8 cellular contexts compared by ENCODE assay signal in the genomic region with DNA sequence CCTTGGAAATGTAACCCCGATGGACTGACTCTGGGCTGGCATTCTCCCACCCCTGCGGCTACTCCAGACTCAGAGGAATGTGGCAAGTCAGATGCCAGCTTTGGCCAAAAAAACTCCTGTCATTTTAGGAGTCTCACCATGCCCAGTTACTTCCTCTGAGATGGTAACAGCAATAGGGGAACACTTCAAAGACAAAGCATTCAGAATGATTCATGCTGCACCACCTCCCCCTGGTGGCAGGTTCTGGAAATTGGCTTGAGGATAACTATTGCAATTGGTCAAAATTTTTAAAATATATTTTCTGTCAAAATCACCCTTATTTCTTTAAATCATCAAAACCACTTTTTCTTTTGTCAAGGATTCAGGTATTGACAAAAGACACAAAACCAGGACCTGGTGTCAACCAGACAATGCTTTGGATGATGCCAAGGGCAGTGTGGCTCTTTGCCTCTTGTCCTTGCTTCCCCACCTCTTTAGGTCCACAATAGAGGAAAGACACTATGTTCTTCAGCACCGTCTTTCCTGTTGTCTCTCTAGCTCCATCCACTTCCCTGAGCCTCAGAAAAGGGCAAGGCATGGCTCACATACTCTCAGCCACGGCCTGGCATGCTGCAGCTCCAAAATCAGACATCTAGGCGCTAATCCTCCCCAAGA. TPM values are rescaled to one million over a fixed set of nuclear protein-coding genes. Genes with fewer than 3 reads are reported as not detected.
DNase-seq lines count a peak whose midpoint lies in the region; ATAC-seq, FAIRE-seq and TF ChIP-seq lines count a peak whose summit lies in the region.

No MANE protein-coding gene starts in this region.

- peaks cover 61% of the 10 kb centered on the region for H3K36me3 Mint-ChIP-seq in MCF 10A (ENCODE audit: insufficient read depth, unreplicated experiment)

- CTCF ChIA-PET in MCF 10A (lab: Yijun Ruan, JAX), result interaction anchor here (0.6 to 14.3 kb wide), 44 partner anchors 9 to 1483 kb away, joined by 3 to 271 read pairs (median 4); partner anchors contain the start of genes C1orf122, GNL2, MEAF6 and SNIP1

- no peaks in the 10 kb centered on the region for H3K9me3 ChIP-seq in WERI-Rb-1 (ENCODE audit: severe bottlenecking)

- no peak overlapping the region for H3K27ac ChIP-seq in WERI-Rb-1

- no TSS peak for BruUV-seq in MCF 10A (replicated peaks; lab: Mats Ljungman, UMichigan)

- H3K4me3 Mint-ChIP-seq in MCF 10A (ENCODE audit: unreplicated experiment), result no peak overlapping the region

- POLR2A ChIA-PET in MCF 10A (lab: Yijun Ruan, JAX), result interaction anchor here (0.6 to 1.3 kb wide), 8 partner anchors 8 to 595 kb away, joined by 3 to 4 read pairs (median 3); a partner anchor contains a TSS

- no peaks in the 10 kb centered on the region for H3K9me3 Mint-ChIP-seq in MCF 10A (ENCODE audit: unreplicated experiment)

- peak; percentile 36 for DNase-seq in A172 (ENCODE audit: low spot score)
- peak; percentile 23 for DNase-seq in NCI-H2171 (lab: John Stamatoyannopoulos, UW)
- DNase-seq in WERI-Rb-1, result peak; percentile 67
- DNase-seq in MCF 10A (ENCODE audit: unreplicated experiment), result peak; percentile 76
- DNase-seq in stimulated activated CD4-positive, alpha-beta T cell treated with anti-CD3 and anti-CD28 coated beads, Interleukin-1b, Interleukin-23, amount 100 ng/mL, for 24 hours (ENCODE audit: low read depth in 4 of 4, low spot score in 1 of 4), result peak; percentile 59 to 69 (median 59)

- no peak overlapping the region for H3K27ac Mint-ChIP-seq in MCF 10A (ENCODE audit: low read depth, unreplicated experiment)

- ATAC-seq in GM18520 (IDR thresholded peaks at IDR 0.05; ENCODE audit: unreplicated experiment) (peak; percentile 43), HG03135 (IDR thresholded peaks at IDR 0.05; ENCODE audit: unreplicated experiment) (no peak)

- H3K27me3 Mint-ChIP-seq in MCF 10A (ENCODE audit: insufficient read depth, unreplicated experiment), result no peaks in the 10 kb centered on the region

- intact Hi-C loops in MCF 10A (cut with micrococcal nuclease), result loop anchor here (1.0 to 10.0 kb wide), 6 partner anchors 79 to 1166 kb away; no protein-coding TSS in a partner anchor

- H3K4me3 ChIP-seq in WERI-Rb-1 (ENCODE audit: low read depth, low read length), result no peak overlapping the region

- peak; percentile 94 for FAIRE-seq in islet of Langerhans (lab: Jason Lieb, UNC)

- TF ChIP-seq CTCF in WERI-Rb-1 (IDR thresholded peaks at IDR 0.05; ENCODE audit: low read depth, low read length), result peak; percentile 62
- peak; percentile 91 for TF ChIP-seq CTCF in MCF 10A (IDR thresholded peaks at IDR 0.05; ENCODE audit: unreplicated experiment)

- no peaks in the 10 kb centered on the region for H3K27me3 ChIP-seq in WERI-Rb-1 (ENCODE audit: insufficient read depth, low read depth, severe bottlenecking)

- H3K36me3 ChIP-seq in WERI-Rb-1, result peaks cover 56% of the 10 kb centered on the region

- peaks cover 11% of the 10 kb centered on the region for H3K4me1 Mint-ChIP-seq in MCF 10A (ENCODE audit: insufficient read depth, unreplicated experiment)

RNA-seq across cellular contexts. Expression of gene CDCA8, which starts 9.9 kb away (rescaled TPM):
- 16.0 and 22.5 TPM in 2 replicates for total RNA-seq in A172 (2014; rRNA removed; shearing (Covaris generic))
- total RNA-seq in MCF 10A (2022), result 17.3 and 21.8 TPM in 2 replicates

RNA-seq across cellular contexts. Expression of gene RSPO1, which starts 47.8 kb away (rescaled TPM):
- total RNA-seq in A172 (2014; rRNA removed; shearing (Covaris generic)), result 0.22 TPM in 1 of 2 replicates, not detected in the other
- total RNA-seq in MCF 10A (2022), result not detected in 2 replicates

Comparison
In these comparisons a context has a peak if more than half of its experiments do, and no peak if none do; other contexts are left out.
1. DNase-seq: peak in every context shown above with its lines; median percentile 76 in MCF 10A; 67 in WERI-Rb-1; 59 in stimulated activated CD4-positive, alpha-beta T cell treated with anti-CD3 and anti-CD28 coated beads, Interleukin-1b, Interleukin-23, amount 100 ng/mL, for 24 hours; 36 in A172; 23 in NCI-H2171.